Comparison of ENCODE assay signal across 20 cellular contexts in genomic region chr3:2661078-2661477, GRCh38.
DNase-seq lines count a peak whose midpoint lies in the region; ATAC-seq and TF ChIP-seq lines count a peak whose summit lies in the region.
"Had no signal": no experiment of that assay in that cellular context is flagged by ENCODE, and none has a peak within 500 bp of the region (broad histone marks: within the 10 kb centered on the region; RNA-seq: fewer than 3 reads in every experiment).

No MANE protein-coding gene starts in this region.

- ATAC-seq in HG02970 (IDR thresholded peaks at IDR 0.05; ENCODE audit: low FRiP score, unreplicated experiment), result no peak
- ATAC-seq: PC-3 had no signal

- DNase-seq in activated naive CD4-positive, alpha-beta T cell treated with anti-CD3 and anti-CD28 coated beads, Interleukin-2, amount 10 ng/mL, durations not matched to agents 7 days and 5 days, result no peak
- DNase-seq in activated naive CD4-positive, alpha-beta T cell treated with anti-CD3 and anti-CD28 coated beads, Interleukin-2, amount 50 U/mL, for 16 hours, result no peak
- DNase-seq in fibroblast of pulmonary artery (ENCODE audit: low read depth) (peak; percentile 2), mesenchymal stem cell (peak; percentile 79), LoVo (ENCODE audit: low spot score) (no peak), foreskin fibroblast (no peak), H7 (no peak)
- DNase-seq: 8988T; ACHN; CD4-positive, CD25-positive, alpha-beta regulatory T cell; DMS153; KG1; MM.1S; NCI-H2029; NCI-H446 treated with DMSO at 0.1 percent for 48 hours; NCI-H526; NCI-H82; NK-92 treated with Interleukin-12 subunit alpha and Interleukin-12 subunit beta, amount 100 ng/mL, for 24 hours; PC-3 had no signal

- no peak overlapping the region for H3K9ac ChIP-seq in mesenchymal stem cell (ENCODE audit: low read length)

- no peaks in the 10 kb centered on the region for H3K27me3 Mint-ChIP-seq in activated naive CD4-positive, alpha-beta T cell treated with anti-CD3 and anti-CD28 coated beads, Interleukin-2, amount 10 ng/mL, durations not matched to agents 7 days and 5 days
- H3K27me3 Mint-ChIP-seq: CD4-positive, CD25-positive, alpha-beta regulatory T cell had no signal

- H3K79me1 ChIP-seq in mesenchymal stem cell (replicated peaks; ENCODE audit: low read length, poor library complexity, severe bottlenecking), result no peaks in the 10 kb centered on the region

- H2BK15ac ChIP-seq in mesenchymal stem cell (ENCODE audit: low read depth, poor library complexity, severe bottlenecking), result no peak overlapping the region

- H3K4me1 ChIP-seq in mesenchymal stem cell (ENCODE audit: control insufficient read depth, insufficient read depth, low read depth, low read length), result no peaks in the 10 kb centered on the region

- no peak overlapping the region for H3K4me3 ChIP-seq in fibroblast of pulmonary artery (replicated peaks; ENCODE audit: low read depth, low read length)
- no peak overlapping the region for H3K4me3 ChIP-seq in mesenchymal stem cell (ENCODE audit: insufficient read depth in 1 of 2, low read depth in 1 of 2, low read length in 2 of 2)
- no peak overlapping the region for H3K4me3 ChIP-seq in foreskin fibroblast (ENCODE audit: low read depth in 1 of 2, low read length in 2 of 2)
- no peak overlapping the region for H3K4me3 ChIP-seq in H7 (ENCODE audit: insufficient read depth, low read depth, low read length)

- H3K36me3 ChIP-seq in mesenchymal stem cell (ENCODE audit: control insufficient read depth in 1 of 2, insufficient read depth in 2 of 2, low read depth in 1 of 2, low read length in 2 of 2), result no peaks in the 10 kb centered on the region
- H3K36me3 ChIP-seq in H7 (replicated peaks; ENCODE audit: control insufficient read depth, insufficient read depth, low read length), result no peaks in the 10 kb centered on the region

- no peak overlapping the region for H4K91ac ChIP-seq in mesenchymal stem cell (ENCODE audit: low read length)

- TF ChIP-seq CTCF in fibroblast of pulmonary artery (IDR thresholded peaks at IDR 0.05; ENCODE audit: low read length, missing control alignments) (no peak), foreskin fibroblast (IDR thresholded peaks at IDR 0.05; ENCODE audit: low read depth, low read length) (no peak)

- no peaks in the 10 kb centered on the region for H3K9me3 Mint-ChIP-seq in activated naive CD4-positive, alpha-beta T cell treated with anti-CD3 and anti-CD28 coated beads, Interleukin-2, amount 10 ng/mL, durations not matched to agents 7 days and 5 days

- no peak overlapping the region for H3K14ac ChIP-seq in mesenchymal stem cell (ENCODE audit: low read length in 2 of 2)

- no peaks in the 10 kb centered on the region for H3K4me1 Mint-ChIP-seq in activated naive CD4-positive, alpha-beta T cell treated with anti-CD3 and anti-CD28 coated beads, Interleukin-2, amount 10 ng/mL, durations not matched to agents 7 days and 5 days
- H3K4me1 Mint-ChIP-seq: CD4-positive, CD25-positive, alpha-beta regulatory T cell had no signal

- no peaks in the 10 kb centered on the region for H3K36me3 Mint-ChIP-seq in activated naive CD4-positive, alpha-beta T cell treated with anti-CD3 and anti-CD28 coated beads, Interleukin-2, amount 10 ng/mL, durations not matched to agents 7 days and 5 days
- H3K36me3 Mint-ChIP-seq: CD4-positive, CD25-positive, alpha-beta regulatory T cell had no signal

- H2AFZ ChIP-seq in mesenchymal stem cell (ENCODE audit: low read depth, low read length), result no peak overlapping the region

- 60% methylated on average over 1 of the region's 1 CpG for WGBS in mesenchymal stem cell

- H2BK12ac ChIP-seq in mesenchymal stem cell (ENCODE audit: low read length in 2 of 2), result no peak overlapping the region

- H3K27me3 ChIP-seq in mesenchymal stem cell (ENCODE audit: control insufficient read depth in 1 of 2, insufficient read depth in 1 of 2, low read length in 2 of 2) (no peaks in the 10 kb centered on the region), H7 (ENCODE audit: control insufficient read depth, insufficient read depth, low read length) (no peaks in the 10 kb centered on the region)

- H4K8ac ChIP-seq in mesenchymal stem cell (ENCODE audit: low read length), result no peak overlapping the region

- peak overlapping the region; percentile 24 for H3K27ac Mint-ChIP-seq in activated naive CD4-positive, alpha-beta T cell treated with anti-CD3 and anti-CD28 coated beads, Interleukin-2, amount 10 ng/mL, durations not matched to agents 7 days and 5 days
- H3K27ac Mint-ChIP-seq: CD4-positive, CD25-positive, alpha-beta regulatory T cell had no signal

- no peak overlapping the region for H3K27ac ChIP-seq in mesenchymal stem cell (ENCODE audit: low read length, poor library complexity, severe bottlenecking)

- H3K23ac ChIP-seq in mesenchymal stem cell (ENCODE audit: low read length in 2 of 2), result no peak overlapping the region

- CTCF ChIA-PET in activated naive CD4-positive, alpha-beta T cell treated with anti-CD3 and anti-CD28 coated beads, Interleukin-2, amount 10 ng/mL, durations not matched to agents 7 days and 5 days (lab: Charles Lee), result no interaction called here

- H3K9me3 ChIP-seq in mesenchymal stem cell (ENCODE audit: control insufficient read depth, low read length), result no peaks in the 10 kb centered on the region

- no peak overlapping the region for H3K4ac ChIP-seq in mesenchymal stem cell (ENCODE audit: low read depth in 1 of 2, low read length in 2 of 2)

- no peak overlapping the region for H2AK5ac ChIP-seq in mesenchymal stem cell (ENCODE audit: low read length, severe bottlenecking)

- H2BK120ac ChIP-seq in mesenchymal stem cell (ENCODE audit: low read depth, low read length), result no peak overlapping the region

- no peak overlapping the region for H2BK5ac ChIP-seq in mesenchymal stem cell (ENCODE audit: low read depth, low read length, poor library complexity, severe bottlenecking)

- H3K4me2 ChIP-seq in mesenchymal stem cell (ENCODE audit: low read length, poor library complexity, severe bottlenecking), result no peak overlapping the region

- no peak overlapping the region for H3K18ac ChIP-seq in mesenchymal stem cell (ENCODE audit: low read depth in 1 of 2, low read length in 2 of 2)

- no peak overlapping the region for H3K4me3 Mint-ChIP-seq in activated naive CD4-positive, alpha-beta T cell treated with anti-CD3 and anti-CD28 coated beads, Interleukin-2, amount 10 ng/mL, durations not matched to agents 7 days and 5 days
- H3K4me3 Mint-ChIP-seq: CD4-positive, CD25-positive, alpha-beta regulatory T cell had no signal

Comparison
In these comparisons a context has a peak if more than half of its experiments do, and no peak if none do; other contexts are left out.
1. DNase-seq: peak in fibroblast of pulmonary artery (single experiment) and mesenchymal stem cell (single experiment); none in activated naive CD4-positive, alpha-beta T cell treated with anti-CD3 and anti-CD28 coated beads, Interleukin-2, amount 10 ng/mL, durations not matched to agents 7 days and 5 days (single experiment), activated naive CD4-positive, alpha-beta T cell treated with anti-CD3 and anti-CD28 coated beads, Interleukin-2, amount 50 U/mL, for 16 hours (single experiment), LoVo (single experiment), foreskin fibroblast (0 of 2) and H7 (single experiment).